1 cellular context compared by ENCODE assay signal in the genomic region with DNA sequence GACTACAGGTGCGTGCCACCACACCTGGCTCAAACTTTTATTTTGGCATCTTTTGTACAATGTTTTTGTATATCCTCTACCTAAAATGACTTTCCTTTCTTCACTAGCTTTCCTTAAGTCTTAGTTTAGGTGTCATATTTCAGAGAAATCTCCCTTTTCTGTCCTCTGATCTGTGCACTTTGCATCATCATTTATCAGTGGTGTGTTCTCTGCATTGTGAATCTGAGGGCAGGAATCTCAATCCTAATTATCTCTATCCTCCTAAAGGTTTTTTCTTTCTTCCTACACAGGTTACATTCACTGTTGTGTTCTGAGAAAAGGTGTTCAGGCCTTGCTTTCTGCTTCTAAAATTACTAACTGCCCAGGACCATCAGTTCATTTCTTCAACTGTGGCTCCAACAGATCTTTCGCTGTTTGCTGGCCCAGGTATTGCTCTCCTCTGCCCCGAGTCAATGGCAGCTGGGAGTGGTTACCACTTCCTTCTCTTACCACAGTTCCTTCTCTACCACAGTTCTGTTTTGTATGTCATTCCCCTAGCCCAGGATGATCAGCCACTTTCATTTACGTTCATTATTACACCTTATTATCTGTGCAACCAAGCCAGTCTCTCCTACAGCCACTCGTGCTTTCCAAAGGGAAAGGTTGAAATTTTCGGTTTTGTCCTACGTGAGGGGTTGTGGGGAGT.
A peak's percentile ranks its signal among the peaks of the same experiment; 100 is the strongest.
TF ChIP-seq lines count a peak whose summit lies in the region.

No MANE protein-coding gene starts in this region.

TF ChIP-seq in GM12878, 131 proteins besides CTCF, POLR2A, EP300 and RAD21 (continued from another document):
- TF ChIP-seq HSF1 (IDR thresholded peaks at IDR 0.05; ENCODE audit: low read depth, low read length), result no peak
- no peak for TF ChIP-seq ZNF217 (IDR thresholded peaks at IDR 0.05)
- TF ChIP-seq RFX5 (IDR thresholded peaks at IDR 0.05; ENCODE audit: low read depth, low read length), result no peak
- TF ChIP-seq, protein P1, sequence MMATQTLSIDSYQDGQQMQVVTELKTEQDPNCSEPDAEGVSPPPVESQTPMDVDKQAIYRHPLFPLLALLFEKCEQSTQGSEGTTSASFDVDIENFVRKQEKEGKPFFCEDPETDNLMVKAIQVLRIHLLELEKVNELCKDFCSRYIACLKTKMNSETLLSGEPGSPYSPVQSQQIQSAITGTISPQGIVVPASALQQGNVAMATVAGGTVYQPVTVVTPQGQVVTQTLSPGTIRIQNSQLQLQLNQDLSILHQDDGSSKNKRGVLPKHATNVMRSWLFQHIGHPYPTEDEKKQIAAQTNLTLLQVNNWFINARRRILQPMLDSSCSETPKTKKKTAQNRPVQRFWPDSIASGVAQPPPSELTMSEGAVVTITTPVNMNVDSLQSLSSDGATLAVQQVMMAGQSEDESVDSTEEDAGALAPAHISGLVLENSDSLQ (IDR thresholded peaks at IDR 0.05), result no peak
- no peak for TF ChIP-seq CHD1 (IDR thresholded peaks at IDR 0.05; ENCODE audit: low read depth, low read length)
- no peak for TF ChIP-seq RELA (IDR thresholded peaks at IDR 0.05; ENCODE audit: borderline replicate concordance, partially characterized antibody)
- TF ChIP-seq RUNX3 (IDR thresholded peaks at IDR 0.05; ENCODE audit: low read length), result peak; percentile 97
- TF ChIP-seq SUZ12 (IDR thresholded peaks at IDR 0.05; ENCODE audit: unreplicated experiment), result no peak
- TF ChIP-seq PRDM15 (CRISPR knock-in tag; IDR thresholded peaks at IDR 0.05), result no peak
- TF ChIP-seq SP1 (IDR thresholded peaks at IDR 0.05; ENCODE audit: low read depth, low read length), result peak; percentile 17
- no peak for TF ChIP-seq YBX1 (IDR thresholded peaks at IDR 0.05)
- no peak for TF ChIP-seq PML (IDR thresholded peaks at IDR 0.05; ENCODE audit: low read length)
- peak; percentile 83 for TF ChIP-seq ZNF24 (IDR thresholded peaks at IDR 0.05)
- TF ChIP-seq YY1 (IDR thresholded peaks at IDR 0.05; ENCODE audit: low read depth, low read length), result peak; percentile 75
- TF ChIP-seq MYC (IDR thresholded peaks at IDR 0.05; ENCODE audit: insufficient read depth, insufficient read length, insufficient replicate concordance, low read length, severe bottlenecking), result no peak
- TF ChIP-seq REST (IDR thresholded peaks at IDR 0.05; ENCODE audit: low read depth, low read length), result no peak
- TF ChIP-seq FOXM1 (IDR thresholded peaks at IDR 0.05; ENCODE audit: low read depth, low read length), result peak; percentile 61; the same call in 1 of the 2 replicates
- TF ChIP-seq BCL11A (IDR thresholded peaks at IDR 0.05; ENCODE audit: low read depth, low read length), result peak; percentile 83
- TF ChIP-seq MEF2B (IDR thresholded peaks at IDR 0.05; ENCODE audit: partially characterized antibody, poor library complexity, severe bottlenecking), result no peak
- no peak for TF ChIP-seq JUND (IDR thresholded peaks at IDR 0.05; ENCODE audit: low read depth, low read length)
- TF ChIP-seq SMAD1 (IDR thresholded peaks at IDR 0.05; ENCODE audit: low read depth, partially characterized antibody), result no peak
- no peak for TF ChIP-seq RB1 (IDR thresholded peaks at IDR 0.05; ENCODE audit: borderline replicate concordance)
